In genomic region chr12:91194500-91194899, GRCh38 we compare ENCODE assay signal across 18 cellular contexts. TPM values are rescaled to one million over a fixed set of nuclear protein-coding genes. Genes with fewer than 3 reads are reported as not detected.
"Had no signal": no experiment of that assay in that cellular context is flagged by ENCODE, and none has a peak within 500 bp of the region (broad histone marks: within the 10 kb centered on the region; RNA-seq: fewer than 3 reads in every experiment).

No MANE protein-coding gene starts in this region.

- DNase-seq: activated CD4-positive, alpha-beta T cell treated with anti-CD3 and anti-CD28 coated beads, Interleukin-2, amount 50 U/mL, for 1 hour; activated naive CD4-positive, alpha-beta T cell treated with anti-CD3 and anti-CD28 coated beads, Interleukin-2, amount 50 U/mL, for 16 hours; adrenal gland; brain microvascular endothelial cell; effector CD4-positive, alpha-beta T cell; left cardiac atrium; naive thymus-derived CD8-positive, alpha-beta T cell; nucleus accumbens; right lobe of liver; stimulated activated CD4-positive, alpha-beta T cell treated with anti-CD3 and anti-CD28 coated beads, Interleukin-2, amount 100 ng/mL, for 24 hours; stimulated activated naive CD8-positive, alpha-beta T cell treated with anti-CD3 and anti-CD28 coated beads, Interleukin-15, Interleukin-2, amounts not matched to agents 100 U/mL and 50 U/mL, for 24 hours had no signal

- H3K4me3 ChIP-seq: adrenal gland, hepatocyte, lung, right lobe of liver, suprapubic skin had no signal

- H3K27ac Mint-ChIP-seq: naive thymus-derived CD8-positive, alpha-beta T cell; progenitor cell of endocrine pancreas; T-helper 2 cell treated with Interferon-gamma antibody and Interleukin-4, amounts not matched to agents 5 μg/mL and 100 μg/mL, for 36 hours; type B pancreatic cell had no signal

- H3K79me2 ChIP-seq: hepatocyte had no signal

- H3K4me2 ChIP-seq: hepatocyte had no signal

- H3K4me3 Mint-ChIP-seq: naive thymus-derived CD8-positive, alpha-beta T cell; T-helper 2 cell treated with Interferon-gamma antibody and Interleukin-4, amounts not matched to agents 5 μg/mL and 100 μg/mL, for 36 hours; type B pancreatic cell had no signal

- H2AFZ ChIP-seq: hepatocyte had no signal

- H3K4me1 Mint-ChIP-seq: naive thymus-derived CD8-positive, alpha-beta T cell had no signal

- H3K4me1 ChIP-seq: right lobe of liver, suprapubic skin had no signal

- H3K27ac ChIP-seq: adrenal gland, brain microvascular endothelial cell, hepatocyte, right lobe of liver, suprapubic skin had no signal

- ATAC-seq: left cardiac atrium; naive thymus-derived CD8-positive, alpha-beta T cell; right lobe of liver; stimulated activated naive CD8-positive, alpha-beta T cell treated with anti-CD3 and anti-CD28 coated beads, Interleukin-15, Interleukin-2, amounts not matched to agents 100 U/mL and 50 U/mL, for 24 hours had no signal

- H3K27me3 ChIP-seq: adrenal gland, brain microvascular endothelial cell, hepatocyte, right lobe of liver, suprapubic skin had no signal

- FAIRE-seq: endothelial cell of umbilical vein had no signal

- H3K36me3 Mint-ChIP-seq: type B pancreatic cell had no signal

- H3K27me3 Mint-ChIP-seq: progenitor cell of endocrine pancreas, type B pancreatic cell had no signal

- H3K9me3 ChIP-seq: right lobe of liver had no signal

- H3K36me3 ChIP-seq: adrenal gland, brain microvascular endothelial cell, right lobe of liver, suprapubic skin had no signal

RNA-seq across cellular contexts. Expression of gene DCN, which starts 11.9 kb away (rescaled TPM):
- total RNA-seq: naive thymus-derived CD8-positive, alpha-beta T cell; progenitor cell of endocrine pancreas had no signal
- polyA plus RNA-seq: naive thymus-derived CD8-positive, alpha-beta T cell had no signal
